Comparison of ENCODE assay signal across 1 cellular context in the genomic region with DNA sequence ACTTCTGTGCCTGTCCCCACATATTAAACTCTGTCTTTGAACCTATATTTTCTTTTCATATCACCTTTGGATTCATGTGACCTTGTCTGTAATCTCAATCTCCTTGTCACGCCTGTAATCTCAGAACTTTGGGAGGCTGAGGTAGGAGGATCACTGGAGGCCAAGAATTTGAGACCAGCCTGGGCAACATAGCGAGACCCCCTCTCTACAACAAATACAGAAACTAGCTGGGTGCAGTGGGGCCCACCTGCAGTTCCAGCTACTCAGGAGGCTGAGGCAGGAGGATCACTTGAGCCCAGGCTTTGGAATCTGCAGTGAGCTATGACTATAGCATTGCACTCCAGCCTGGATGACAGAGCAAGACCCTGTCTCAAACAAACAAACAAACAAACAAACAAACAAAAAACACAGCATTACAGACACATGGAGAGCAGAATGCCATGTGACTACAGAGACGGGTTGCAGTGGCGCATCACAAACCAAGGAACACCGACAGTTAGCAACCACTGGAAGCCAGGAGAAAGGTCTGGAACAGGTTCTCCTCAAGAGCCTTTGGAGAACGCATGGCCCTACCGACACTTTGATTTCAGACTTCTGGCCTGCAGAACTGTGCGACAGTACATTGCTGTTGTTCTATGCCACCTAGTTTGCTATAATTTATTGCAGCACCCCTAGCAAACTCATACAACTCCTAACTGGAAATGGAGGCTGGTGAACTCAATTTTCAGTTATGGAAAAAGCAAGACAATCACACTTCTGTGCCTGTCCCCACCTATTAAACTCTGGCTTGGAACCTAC.
TF ChIP-seq lines count a peak whose summit lies in the region.

No MANE protein-coding gene starts in this region.

TF ChIP-seq in HepG2, 621 proteins besides CTCF, POLR2A, EP300 and RAD21 (continued from another document and continues in another):
- TF ChIP-seq, protein P1, sequence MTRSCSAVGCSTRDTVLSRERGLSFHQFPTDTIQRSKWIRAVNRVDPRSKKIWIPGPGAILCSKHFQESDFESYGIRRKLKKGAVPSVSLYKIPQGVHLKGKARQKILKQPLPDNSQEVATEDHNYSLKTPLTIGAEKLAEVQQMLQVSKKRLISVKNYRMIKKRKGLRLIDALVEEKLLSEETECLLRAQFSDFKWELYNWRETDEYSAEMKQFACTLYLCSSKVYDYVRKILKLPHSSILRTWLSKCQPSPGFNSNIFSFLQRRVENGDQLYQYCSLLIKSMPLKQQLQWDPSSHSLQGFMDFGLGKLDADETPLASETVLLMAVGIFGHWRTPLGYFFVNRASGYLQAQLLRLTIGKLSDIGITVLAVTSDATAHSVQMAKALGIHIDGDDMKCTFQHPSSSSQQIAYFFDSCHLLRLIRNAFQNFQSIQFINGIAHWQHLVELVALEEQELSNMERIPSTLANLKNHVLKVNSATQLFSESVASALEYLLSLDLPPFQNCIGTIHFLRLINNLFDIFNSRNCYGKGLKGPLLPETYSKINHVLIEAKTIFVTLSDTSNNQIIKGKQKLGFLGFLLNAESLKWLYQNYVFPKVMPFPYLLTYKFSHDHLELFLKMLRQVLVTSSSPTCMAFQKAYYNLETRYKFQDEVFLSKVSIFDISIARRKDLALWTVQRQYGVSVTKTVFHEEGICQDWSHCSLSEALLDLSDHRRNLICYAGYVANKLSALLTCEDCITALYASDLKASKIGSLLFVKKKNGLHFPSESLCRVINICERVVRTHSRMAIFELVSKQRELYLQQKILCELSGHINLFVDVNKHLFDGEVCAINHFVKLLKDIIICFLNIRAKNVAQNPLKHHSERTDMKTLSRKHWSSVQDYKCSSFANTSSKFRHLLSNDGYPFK (CRISPR knock-in tag; IDR thresholded peaks at IDR 0.05; ENCODE audit: borderline replicate concordance) = no peak
- TF ChIP-seq ZNF788 (CRISPR knock-in tag; IDR thresholded peaks at IDR 0.05; ENCODE audit: borderline replicate concordance) = no peak
- TF ChIP-seq POLR2AphosphoS5 (IDR thresholded peaks at IDR 0.05; ENCODE audit: low read depth, low read length) = no peak
- no peak for TF ChIP-seq DR1 (CRISPR knock-in tag; IDR thresholded peaks at IDR 0.05)
- TF ChIP-seq, protein P2, sequence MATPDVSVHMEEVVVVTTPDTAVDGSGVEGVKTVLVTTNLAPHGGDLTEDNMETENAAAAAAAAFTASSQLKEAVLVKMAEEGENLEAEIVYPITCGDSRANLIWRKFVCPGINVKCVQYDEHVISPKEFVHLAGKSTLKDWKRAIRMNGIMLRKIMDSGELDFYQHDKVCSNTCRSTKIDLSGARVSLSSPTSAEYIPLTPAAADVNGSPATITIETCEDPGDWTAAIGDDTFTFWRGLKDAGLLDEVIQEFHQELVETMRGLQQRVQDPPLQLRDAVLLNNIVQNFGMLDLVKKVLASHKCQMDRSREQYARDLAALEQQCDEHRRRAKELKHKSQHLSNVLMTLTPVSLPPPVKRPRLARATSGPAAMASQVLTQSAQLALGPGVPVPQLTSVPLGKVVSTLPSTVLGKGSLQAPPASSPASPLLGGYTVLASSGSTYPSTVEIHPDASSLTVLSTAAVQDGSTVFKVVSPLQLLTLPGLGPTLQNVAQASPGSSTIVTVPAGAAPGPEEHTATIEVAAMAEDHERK (CRISPR knock-in tag; IDR thresholded peaks at IDR 0.05; ENCODE audit: low read depth) = no peak
- no peak for TF ChIP-seq NR2F6 (IDR thresholded peaks at IDR 0.05)
- TF ChIP-seq NR2F6 (CRISPR knock-in tag; IDR thresholded peaks at IDR 0.05) = no peak
- TF ChIP-seq, protein P3, sequence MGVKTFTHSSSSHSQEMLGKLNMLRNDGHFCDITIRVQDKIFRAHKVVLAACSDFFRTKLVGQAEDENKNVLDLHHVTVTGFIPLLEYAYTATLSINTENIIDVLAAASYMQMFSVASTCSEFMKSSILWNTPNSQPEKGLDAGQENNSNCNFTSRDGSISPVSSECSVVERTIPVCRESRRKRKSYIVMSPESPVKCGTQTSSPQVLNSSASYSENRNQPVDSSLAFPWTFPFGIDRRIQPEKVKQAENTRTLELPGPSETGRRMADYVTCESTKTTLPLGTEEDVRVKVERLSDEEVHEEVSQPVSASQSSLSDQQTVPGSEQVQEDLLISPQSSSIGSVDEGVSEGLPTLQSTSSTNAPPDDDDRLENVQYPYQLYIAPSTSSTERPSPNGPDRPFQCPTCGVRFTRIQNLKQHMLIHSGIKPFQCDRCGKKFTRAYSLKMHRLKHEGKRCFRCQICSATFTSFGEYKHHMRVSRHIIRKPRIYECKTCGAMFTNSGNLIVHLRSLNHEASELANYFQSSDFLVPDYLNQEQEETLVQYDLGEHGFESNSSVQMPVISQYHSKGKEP (CRISPR knock-in tag; IDR thresholded peaks at IDR 0.05) = no peak
- no peak for TF ChIP-seq ZNF781 (CRISPR knock-in tag; IDR thresholded peaks at IDR 0.05; ENCODE audit: borderline replicate concordance, not compliant biosample characterization)
- TF ChIP-seq ZNF670 (CRISPR knock-in tag; IDR thresholded peaks at IDR 0.05; ENCODE audit: borderline replicate concordance) = 0 out of 2 replicates have a peak, but pooled peaks have one; percentile 28
- no peak for TF ChIP-seq SP2 (CRISPR knock-in tag; IDR thresholded peaks at IDR 0.05)
- TF ChIP-seq RORA (CRISPR knock-in tag; IDR thresholded peaks at IDR 0.05) = no peak
- TF ChIP-seq, protein P4, sequence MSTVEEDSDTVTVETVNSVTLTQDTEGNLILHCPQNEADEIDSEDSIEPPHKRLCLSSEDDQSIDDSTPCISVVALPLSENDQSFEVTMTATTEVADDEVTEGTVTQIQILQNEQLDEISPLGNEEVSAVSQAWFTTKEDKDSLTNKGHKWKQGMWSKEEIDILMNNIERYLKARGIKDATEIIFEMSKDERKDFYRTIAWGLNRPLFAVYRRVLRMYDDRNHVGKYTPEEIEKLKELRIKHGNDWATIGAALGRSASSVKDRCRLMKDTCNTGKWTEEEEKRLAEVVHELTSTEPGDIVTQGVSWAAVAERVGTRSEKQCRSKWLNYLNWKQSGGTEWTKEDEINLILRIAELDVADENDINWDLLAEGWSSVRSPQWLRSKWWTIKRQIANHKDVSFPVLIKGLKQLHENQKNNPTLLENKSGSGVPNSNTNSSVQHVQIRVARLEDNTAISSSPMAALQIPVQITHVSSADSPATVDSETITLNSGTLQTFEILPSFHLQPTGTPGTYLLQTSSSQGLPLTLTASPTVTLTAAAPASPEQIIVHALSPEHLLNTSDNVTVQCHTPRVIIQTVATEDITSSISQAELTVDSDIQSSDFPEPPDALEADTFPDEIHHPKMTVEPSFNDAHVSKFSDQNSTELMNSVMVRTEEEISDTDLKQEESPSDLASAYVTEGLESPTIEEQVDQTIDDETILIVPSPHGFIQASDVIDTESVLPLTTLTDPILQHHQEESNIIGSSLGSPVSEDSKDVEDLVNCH (CRISPR knock-in tag; IDR thresholded peaks at IDR 0.05) = 0 out of 2 replicates have a peak, but pooled peaks have one; percentile 48
- TF ChIP-seq ZBTB4 (CRISPR knock-in tag; IDR thresholded peaks at IDR 0.05; ENCODE audit: borderline replicate concordance) = peak; percentile 42; the same call in 1 of the 2 replicates
- TF ChIP-seq TOPORS (CRISPR knock-in tag; IDR thresholded peaks at IDR 0.05) = 0 out of 2 replicates have a peak, but pooled peaks have one; percentile 59
- TF ChIP-seq ZMYM3 (CRISPR knock-in tag; IDR thresholded peaks at IDR 0.05) = 0 out of 2 replicates have a peak, but pooled peaks have one; percentile 12
- TF ChIP-seq ZNF205 (CRISPR knock-in tag; IDR thresholded peaks at IDR 0.05) = no peak
- no peak for TF ChIP-seq NONO (IDR thresholded peaks at IDR 0.05)
- no peak for TF ChIP-seq NONO (CRISPR knock-in tag; conservative IDR thresholded peaks at IDR 0.05)
- TF ChIP-seq ZNF510 (CRISPR knock-in tag; IDR thresholded peaks at IDR 0.05; ENCODE audit: low read depth) = 0 out of 2 replicates have a peak, but pooled peaks have one; percentile 26
- no peak for TF ChIP-seq CEBPZ (IDR thresholded peaks at IDR 0.05; ENCODE audit: low read length)
- TF ChIP-seq GLI4 (CRISPR knock-in tag; IDR thresholded peaks at IDR 0.05; ENCODE audit: borderline replicate concordance) = no peak
- 0 out of 2 replicates have a peak, but pooled peaks have one; percentile 59 for TF ChIP-seq ZNF318 (CRISPR knock-in tag; IDR thresholded peaks at IDR 0.05)
- TF ChIP-seq RXRB (CRISPR knock-in tag; IDR thresholded peaks at IDR 0.05; ENCODE audit: borderline replicate concordance) = no peak
